ENCODE assay signal across 1 cellular context in the genomic region with DNA sequence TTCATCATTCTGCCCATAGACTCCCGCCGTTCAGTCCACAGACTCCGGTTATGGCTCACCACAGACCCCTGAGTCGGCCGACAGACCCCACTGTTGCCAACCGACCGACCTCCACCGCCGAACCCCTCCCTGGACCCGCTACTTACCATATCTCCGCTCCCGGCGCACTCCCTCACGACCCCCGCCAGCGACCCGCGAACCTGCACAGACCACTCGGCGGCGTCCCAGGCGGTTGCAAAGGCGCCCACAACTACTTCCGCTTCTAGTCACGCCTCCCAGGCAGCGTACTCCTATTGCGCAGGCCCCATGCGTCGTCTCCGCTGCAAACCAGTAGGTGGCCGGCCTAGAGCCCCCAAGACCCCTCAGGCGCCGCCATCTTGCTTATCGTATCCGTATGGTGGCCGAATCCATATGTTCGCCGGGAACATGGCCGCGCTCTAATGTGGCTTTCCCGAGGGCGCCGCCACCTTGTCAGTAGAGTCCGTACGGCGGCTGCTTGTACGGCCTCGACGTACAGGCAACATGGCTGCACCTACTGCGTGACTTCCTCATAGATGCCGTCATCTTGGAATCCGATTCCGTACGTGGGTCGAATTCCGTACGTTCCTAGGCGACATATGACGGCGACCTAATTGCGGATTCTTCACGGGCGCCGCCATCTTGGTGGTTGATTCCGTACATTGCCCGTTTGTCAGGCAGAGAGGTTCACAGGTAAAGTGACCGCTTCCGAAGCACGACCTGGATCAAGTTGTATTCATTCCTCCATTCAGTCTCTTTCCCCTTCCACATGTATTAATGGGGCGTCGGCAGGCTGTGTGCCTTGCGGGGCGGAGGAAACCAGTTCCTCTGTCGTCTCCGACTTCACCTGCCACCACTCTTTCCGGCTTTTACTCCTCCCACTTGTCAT.
TF ChIP-seq lines count a peak whose summit lies in the region.

A gene (minus strand): TSS at position 252 of the 907 bp plus-strand sequence. CDS start 103 bp downstream, at position 149.

TF ChIP-seq in HEK293, 187 proteins besides CTCF, POLR2A, EP300 and RAD21 (continued from another document and continues in another):
- TF ChIP-seq, protein P1, sequence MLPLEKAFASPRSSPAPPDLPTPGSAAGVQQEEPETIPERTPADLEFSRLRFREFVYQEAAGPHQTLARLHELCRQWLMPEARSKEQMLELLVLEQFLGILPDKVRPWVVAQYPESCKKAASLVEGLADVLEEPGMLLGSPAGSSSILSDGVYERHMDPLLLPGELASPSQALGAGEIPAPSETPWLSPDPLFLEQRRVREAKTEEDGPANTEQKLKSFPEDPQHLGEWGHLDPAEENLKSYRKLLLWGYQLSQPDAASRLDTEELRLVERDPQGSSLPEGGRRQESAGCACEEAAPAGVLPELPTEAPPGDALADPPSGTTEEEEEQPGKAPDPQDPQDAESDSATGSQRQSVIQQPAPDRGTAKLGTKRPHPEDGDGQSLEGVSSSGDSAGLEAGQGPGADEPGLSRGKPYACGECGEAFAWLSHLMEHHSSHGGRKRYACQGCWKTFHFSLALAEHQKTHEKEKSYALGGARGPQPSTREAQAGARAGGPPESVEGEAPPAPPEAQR (tag by site-specific recombination; IDR thresholded peaks at IDR 0.05) = peak; percentile 91
- TF ChIP-seq ZNF501 (tag by site-specific recombination; IDR thresholded peaks at IDR 0.05) = peak; percentile 51
- TF ChIP-seq, protein P2, sequence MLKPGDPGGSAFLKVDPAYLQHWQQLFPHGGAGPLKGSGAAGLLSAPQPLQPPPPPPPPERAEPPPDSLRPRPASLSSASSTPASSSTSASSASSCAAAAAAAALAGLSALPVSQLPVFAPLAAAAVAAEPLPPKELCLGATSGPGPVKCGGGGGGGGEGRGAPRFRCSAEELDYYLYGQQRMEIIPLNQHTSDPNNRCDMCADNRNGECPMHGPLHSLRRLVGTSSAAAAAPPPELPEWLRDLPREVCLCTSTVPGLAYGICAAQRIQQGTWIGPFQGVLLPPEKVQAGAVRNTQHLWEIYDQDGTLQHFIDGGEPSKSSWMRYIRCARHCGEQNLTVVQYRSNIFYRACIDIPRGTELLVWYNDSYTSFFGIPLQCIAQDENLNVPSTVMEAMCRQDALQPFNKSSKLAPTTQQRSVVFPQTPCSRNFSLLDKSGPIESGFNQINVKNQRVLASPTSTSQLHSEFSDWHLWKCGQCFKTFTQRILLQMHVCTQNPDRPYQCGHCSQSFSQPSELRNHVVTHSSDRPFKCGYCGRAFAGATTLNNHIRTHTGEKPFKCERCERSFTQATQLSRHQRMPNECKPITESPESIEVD (tag by site-specific recombination; IDR thresholded peaks at IDR 0.05) = no peak
- peak; percentile 23; the same call in 1 of the 2 replicates for TF ChIP-seq ZNF843 (tag by site-specific recombination; IDR thresholded peaks at IDR 0.05)
- TF ChIP-seq ZFP37 (tag by site-specific recombination; IDR thresholded peaks at IDR 0.05) = peak; percentile 50
- TF ChIP-seq BCL11B (tag by site-specific recombination; IDR thresholded peaks at IDR 0.05; ENCODE audit: low read depth) = peak; percentile 82
- TF ChIP-seq, protein P3, sequence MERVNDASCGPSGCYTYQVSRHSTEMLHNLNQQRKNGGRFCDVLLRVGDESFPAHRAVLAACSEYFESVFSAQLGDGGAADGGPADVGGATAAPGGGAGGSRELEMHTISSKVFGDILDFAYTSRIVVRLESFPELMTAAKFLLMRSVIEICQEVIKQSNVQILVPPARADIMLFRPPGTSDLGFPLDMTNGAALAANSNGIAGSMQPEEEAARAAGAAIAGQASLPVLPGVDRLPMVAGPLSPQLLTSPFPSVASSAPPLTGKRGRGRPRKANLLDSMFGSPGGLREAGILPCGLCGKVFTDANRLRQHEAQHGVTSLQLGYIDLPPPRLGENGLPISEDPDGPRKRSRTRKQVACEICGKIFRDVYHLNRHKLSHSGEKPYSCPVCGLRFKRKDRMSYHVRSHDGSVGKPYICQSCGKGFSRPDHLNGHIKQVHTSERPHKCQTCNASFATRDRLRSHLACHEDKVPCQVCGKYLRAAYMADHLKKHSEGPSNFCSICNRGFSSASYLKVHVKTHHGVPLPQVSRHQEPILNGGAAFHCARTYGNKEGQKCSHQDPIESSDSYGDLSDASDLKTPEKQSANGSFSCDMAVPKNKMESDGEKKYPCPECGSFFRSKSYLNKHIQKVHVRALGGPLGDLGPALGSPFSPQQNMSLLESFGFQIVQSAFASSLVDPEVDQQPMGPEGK (tag by site-specific recombination; IDR thresholded peaks at IDR 0.05) = peak; percentile 80
- TF ChIP-seq ZBTB17 (tag by site-specific recombination; IDR thresholded peaks at IDR 0.05) = peak; percentile 98
- TF ChIP-seq KLF16 (tag by site-specific recombination; IDR thresholded peaks at IDR 0.05) = peak; percentile 84
- peak; percentile 43; the same call in 1 of the 2 replicates for TF ChIP-seq ZNF558 (tag by site-specific recombination; IDR thresholded peaks at IDR 0.05)
- no peak for TF ChIP-seq ZNF701 (tag by site-specific recombination; IDR thresholded peaks at IDR 0.05)
- peak; percentile 92 for TF ChIP-seq ZEB2 (tag by site-specific recombination; IDR thresholded peaks at IDR 0.05)
- TF ChIP-seq ZNF133 (tag by site-specific recombination; IDR thresholded peaks at IDR 0.05) = no peak
- no peak for TF ChIP-seq OSR2 (tag by site-specific recombination; IDR thresholded peaks at IDR 0.05)
- peak; percentile 94 for TF ChIP-seq ZNF76 (tag by site-specific recombination; IDR thresholded peaks at IDR 0.05; ENCODE audit: borderline replicate concordance, low read depth)
- 0 out of 2 replicates have a peak, but pooled peaks have one; percentile 6 for TF ChIP-seq BCL11A (tag by site-specific recombination; IDR thresholded peaks at IDR 0.05; ENCODE audit: low read depth)
- TF ChIP-seq KLF10 (tag by site-specific recombination; IDR thresholded peaks at IDR 0.05) = 0 out of 2 replicates have a peak, but pooled peaks have one; percentile 17
- TF ChIP-seq YY1 (tag by site-specific recombination; IDR thresholded peaks at IDR 0.05) = peak; percentile 100
- peak; percentile 82 for TF ChIP-seq SP2 (tag by site-specific recombination; IDR thresholded peaks at IDR 0.05)
- peak; percentile 54; the same call in 1 of the 2 replicates for TF ChIP-seq ZNF561 (tag by site-specific recombination; IDR thresholded peaks at IDR 0.05; ENCODE audit: borderline replicate concordance)
- peak; percentile 100 for TF ChIP-seq YY2 (tag by site-specific recombination; IDR thresholded peaks at IDR 0.05)
- TF ChIP-seq GLIS1 (tag by site-specific recombination; IDR thresholded peaks at IDR 0.05) = peak; percentile 90
- TF ChIP-seq ZBTB1 (tag by site-specific recombination; IDR thresholded peaks at IDR 0.05) = 0 out of 2 replicates have a peak, but pooled peaks have one; percentile 9
- TF ChIP-seq GLIS2 (tag by site-specific recombination; IDR thresholded peaks at IDR 0.05) = peak; percentile 99
- TF ChIP-seq, protein P4, sequence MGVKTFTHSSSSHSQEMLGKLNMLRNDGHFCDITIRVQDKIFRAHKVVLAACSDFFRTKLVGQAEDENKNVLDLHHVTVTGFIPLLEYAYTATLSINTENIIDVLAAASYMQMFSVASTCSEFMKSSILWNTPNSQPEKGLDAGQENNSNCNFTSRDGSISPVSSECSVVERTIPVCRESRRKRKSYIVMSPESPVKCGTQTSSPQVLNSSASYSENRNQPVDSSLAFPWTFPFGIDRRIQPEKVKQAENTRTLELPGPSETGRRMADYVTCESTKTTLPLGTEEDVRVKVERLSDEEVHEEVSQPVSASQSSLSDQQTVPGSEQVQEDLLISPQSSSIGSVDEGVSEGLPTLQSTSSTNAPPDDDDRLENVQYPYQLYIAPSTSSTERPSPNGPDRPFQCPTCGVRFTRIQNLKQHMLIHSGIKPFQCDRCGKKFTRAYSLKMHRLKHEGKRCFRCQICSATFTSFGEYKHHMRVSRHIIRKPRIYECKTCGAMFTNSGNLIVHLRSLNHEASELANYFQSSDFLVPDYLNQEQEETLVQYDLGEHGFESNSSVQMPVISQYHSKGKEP (tag by site-specific recombination; IDR thresholded peaks at IDR 0.05) = peak; percentile 75
- TF ChIP-seq, protein P5, sequence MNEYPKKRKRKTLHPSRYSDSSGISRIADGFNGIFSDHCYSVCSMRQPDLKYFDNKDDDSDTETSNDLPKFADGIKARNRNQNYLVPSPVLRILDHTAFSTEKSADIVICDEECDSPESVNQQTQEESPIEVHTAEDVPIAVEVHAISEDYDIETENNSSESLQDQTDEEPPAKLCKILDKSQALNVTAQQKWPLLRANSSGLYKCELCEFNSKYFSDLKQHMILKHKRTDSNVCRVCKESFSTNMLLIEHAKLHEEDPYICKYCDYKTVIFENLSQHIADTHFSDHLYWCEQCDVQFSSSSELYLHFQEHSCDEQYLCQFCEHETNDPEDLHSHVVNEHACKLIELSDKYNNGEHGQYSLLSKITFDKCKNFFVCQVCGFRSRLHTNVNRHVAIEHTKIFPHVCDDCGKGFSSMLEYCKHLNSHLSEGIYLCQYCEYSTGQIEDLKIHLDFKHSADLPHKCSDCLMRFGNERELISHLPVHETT (tag by site-specific recombination; IDR thresholded peaks at IDR 0.05) = peak; percentile 81
- TF ChIP-seq KLF9 (tag by site-specific recombination; IDR thresholded peaks at IDR 0.05; ENCODE audit: low read depth) = peak; percentile 80
- TF ChIP-seq, protein P6, sequence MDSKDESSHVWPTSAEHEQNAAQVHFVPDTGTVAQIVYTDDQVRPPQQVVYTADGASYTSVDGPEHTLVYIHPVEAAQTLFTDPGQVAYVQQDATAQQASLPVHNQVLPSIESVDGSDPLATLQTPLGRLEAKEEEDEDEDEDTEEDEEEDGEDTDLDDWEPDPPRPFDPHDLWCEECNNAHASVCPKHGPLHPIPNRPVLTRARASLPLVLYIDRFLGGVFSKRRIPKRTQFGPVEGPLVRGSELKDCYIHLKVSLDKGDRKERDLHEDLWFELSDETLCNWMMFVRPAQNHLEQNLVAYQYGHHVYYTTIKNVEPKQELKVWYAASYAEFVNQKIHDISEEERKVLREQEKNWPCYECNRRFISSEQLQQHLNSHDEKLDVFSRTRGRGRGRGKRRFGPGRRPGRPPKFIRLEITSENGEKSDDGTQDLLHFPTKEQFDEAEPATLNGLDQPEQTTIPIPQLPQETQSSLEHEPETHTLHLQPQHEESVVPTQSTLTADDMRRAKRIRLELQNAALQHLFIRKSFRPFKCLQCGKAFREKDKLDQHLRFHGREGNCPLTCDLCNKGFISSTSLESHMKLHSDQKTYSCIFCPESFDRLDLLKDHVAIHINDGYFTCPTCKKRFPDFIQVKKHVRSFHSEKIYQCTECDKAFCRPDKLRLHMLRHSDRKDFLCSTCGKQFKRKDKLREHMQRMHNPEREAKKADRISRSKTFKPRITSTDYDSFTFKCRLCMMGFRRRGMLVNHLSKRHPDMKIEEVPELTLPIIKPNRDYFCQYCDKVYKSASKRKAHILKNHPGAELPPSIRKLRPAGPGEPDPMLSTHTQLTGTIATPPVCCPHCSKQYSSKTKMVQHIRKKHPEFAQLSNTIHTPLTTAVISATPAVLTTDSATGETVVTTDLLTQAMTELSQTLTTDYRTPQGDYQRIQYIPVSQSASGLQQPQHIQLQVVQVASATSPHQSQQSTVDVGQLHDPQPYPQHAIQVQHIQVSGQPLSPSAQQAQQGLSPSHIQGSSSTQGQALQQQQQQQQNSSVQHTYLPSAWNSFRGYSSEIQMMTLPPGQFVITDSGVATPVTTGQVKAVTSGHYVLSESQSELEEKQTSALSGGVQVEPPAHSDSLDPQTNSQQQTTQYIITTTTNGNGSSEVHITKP (tag by site-specific recombination; IDR thresholded peaks at IDR 0.05) = no peak; the same call in 1 of the 2 replicates
- peak; percentile 27; the same call in 1 of the 2 replicates for TF ChIP-seq ZNF610 (tag by site-specific recombination; IDR thresholded peaks at IDR 0.05; ENCODE audit: borderline replicate concordance)
- TF ChIP-seq, protein P7, sequence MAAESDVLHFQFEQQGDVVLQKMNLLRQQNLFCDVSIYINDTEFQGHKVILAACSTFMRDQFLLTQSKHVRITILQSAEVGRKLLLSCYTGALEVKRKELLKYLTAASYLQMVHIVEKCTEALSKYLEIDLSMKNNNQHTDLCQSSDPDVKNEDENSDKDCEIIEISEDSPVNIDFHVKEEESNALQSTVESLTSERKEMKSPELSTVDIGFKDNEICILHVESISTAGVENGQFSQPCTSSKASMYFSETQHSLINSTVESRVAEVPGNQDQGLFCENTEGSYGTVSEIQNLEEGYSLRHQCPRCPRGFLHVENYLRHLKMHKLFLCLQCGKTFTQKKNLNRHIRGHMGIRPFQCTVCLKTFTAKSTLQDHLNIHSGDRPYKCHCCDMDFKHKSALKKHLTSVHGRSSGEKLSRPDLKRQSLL (tag by site-specific recombination; IDR thresholded peaks at IDR 0.05) = peak; percentile 76; the same call in 1 of the 2 replicates
- TF ChIP-seq, protein P8, sequence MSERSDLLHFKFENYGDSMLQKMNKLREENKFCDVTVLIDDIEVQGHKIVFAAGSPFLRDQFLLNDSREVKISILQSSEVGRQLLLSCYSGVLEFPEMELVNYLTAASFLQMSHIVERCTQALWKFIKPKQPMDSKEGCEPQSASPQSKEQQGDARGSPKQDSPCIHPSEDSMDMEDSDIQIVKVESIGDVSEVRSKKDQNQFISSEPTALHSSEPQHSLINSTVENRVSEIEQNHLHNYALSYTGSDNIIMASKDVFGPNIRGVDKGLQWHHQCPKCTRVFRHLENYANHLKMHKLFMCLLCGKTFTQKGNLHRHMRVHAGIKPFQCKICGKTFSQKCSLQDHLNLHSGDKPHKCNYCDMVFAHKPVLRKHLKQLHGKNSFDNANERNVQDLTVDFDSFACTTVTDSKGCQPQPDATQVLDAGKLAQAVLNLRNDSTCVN (tag by site-specific recombination; optimal IDR thresholded peaks at IDR 0.05) = peak; percentile 49
- peak; percentile 92; the same call in 1 of the 2 replicates for TF ChIP-seq ZBTB7A (tag by site-specific recombination; IDR thresholded peaks at IDR 0.05; ENCODE audit: low read depth)
- TF ChIP-seq ZNF10 (tag by site-specific recombination; IDR thresholded peaks at IDR 0.05) = peak; percentile 21; the same call in 1 of the 2 replicates
- TF ChIP-seq, protein P9, sequence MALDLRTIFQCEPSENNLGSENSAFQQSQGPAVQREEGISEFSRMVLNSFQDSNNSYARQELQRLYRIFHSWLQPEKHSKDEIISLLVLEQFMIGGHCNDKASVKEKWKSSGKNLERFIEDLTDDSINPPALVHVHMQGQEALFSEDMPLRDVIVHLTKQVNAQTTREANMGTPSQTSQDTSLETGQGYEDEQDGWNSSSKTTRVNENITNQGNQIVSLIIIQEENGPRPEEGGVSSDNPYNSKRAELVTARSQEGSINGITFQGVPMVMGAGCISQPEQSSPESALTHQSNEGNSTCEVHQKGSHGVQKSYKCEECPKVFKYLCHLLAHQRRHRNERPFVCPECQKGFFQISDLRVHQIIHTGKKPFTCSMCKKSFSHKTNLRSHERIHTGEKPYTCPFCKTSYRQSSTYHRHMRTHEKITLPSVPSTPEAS (tag by site-specific recombination; IDR thresholded peaks at IDR 0.05) = no peak
- TF ChIP-seq ZNF266 (tag by site-specific recombination; IDR thresholded peaks at IDR 0.05; ENCODE audit: low read depth) = no peak
- TF ChIP-seq ZNF394 (tag by site-specific recombination; IDR thresholded peaks at IDR 0.05; ENCODE audit: borderline replicate concordance) = peak; percentile 67; the same call in 1 of the 2 replicates
- TF ChIP-seq ZFP3 (tag by site-specific recombination; IDR thresholded peaks at IDR 0.05; ENCODE audit: low read depth) = 0 out of 2 replicates have a peak, but pooled peaks have one; percentile 41
- TF ChIP-seq ZNF366 (tag by site-specific recombination; conservative IDR thresholded peaks at IDR 0.05) = peak; percentile 72
